32 cellular contexts compared by ENCODE assay signal in the genomic region with DNA sequence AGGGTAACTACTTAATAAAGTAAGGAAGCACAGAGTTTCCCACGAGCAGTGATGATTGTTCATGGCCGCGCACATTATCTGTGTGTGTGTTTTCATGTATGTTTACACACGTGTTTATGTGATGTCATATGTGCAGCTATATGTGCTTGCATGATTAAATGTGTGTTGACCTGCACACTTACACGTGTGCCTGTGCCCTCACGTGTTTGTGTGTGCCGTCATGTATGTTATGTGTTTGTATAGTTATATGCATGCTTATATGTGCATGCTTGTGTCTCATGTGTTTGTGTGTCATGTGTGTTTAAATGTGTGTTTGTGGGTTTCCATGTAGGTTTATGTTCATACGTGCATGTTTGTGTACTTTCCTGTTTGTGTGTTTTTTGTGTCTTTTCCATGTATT.
"Had no signal": no experiment of that assay in that cellular context is flagged by ENCODE, and none has a peak within 500 bp of the region (broad histone marks: within the 10 kb centered on the region; RNA-seq: fewer than 3 reads in every experiment).

No MANE protein-coding gene starts in this region.

- ATAC-seq: activated CD4-positive, alpha-beta T cell treated with anti-CD3 and anti-CD28 coated beads for 36 hours; activated CD4-positive, CD25-positive, alpha-beta regulatory T cell treated with anti-CD3 and anti-CD28 coated beads, Interleukin-2, amount 50 U/mL, for 24 hours; activated CD8-positive, alpha-beta memory T cell treated with anti-CD3 and anti-CD28 coated beads, Interleukin-2, amount 10 ng/mL, durations not matched to agents 7 days and 5 days; activated CD8-positive, alpha-beta T cell treated with anti-CD3 and anti-CD28 coated beads, Interleukin-2, amount 10 ng/mL, durations not matched to agents 7 days and 5 days; activated naive CD8-positive, alpha-beta T cell treated with anti-CD3 and anti-CD28 coated beads, Interleukin-2, amount 50 U/mL, for 24 hours had no signal

- H3K4me3 ChIP-seq: ascending aorta, cardiac muscle cell had no signal

- H3K4me1 ChIP-seq: ascending aorta had no signal

- H3K27ac ChIP-seq: ascending aorta, cardiac muscle cell, VCaP had no signal

- DNase-seq: activated CD4-positive, alpha-beta memory T cell treated with anti-CD3 and anti-CD28 coated beads, Interleukin-2, amount 10 ng/mL, durations not matched to agents 7 days and 5 days; activated CD4-positive, alpha-beta T cell treated with anti-CD3 and anti-CD28 coated beads for 1 hour; activated CD4-positive, alpha-beta T cell treated with anti-CD3 and anti-CD28 coated beads for 36 hours; activated CD4-positive, alpha-beta T cell treated with anti-CD3 and anti-CD28 coated beads for 48 hours; activated CD4-positive, alpha-beta T cell treated with anti-CD3 and anti-CD28 coated beads, Interleukin-2, amount 10 ng/mL, durations not matched to agents 7 days and 5 days; activated CD4-positive, alpha-beta T cell treated with anti-CD3 and anti-CD28 coated beads, Interleukin-2, amount 50 U/mL, for 48 hours; activated CD4-positive, CD25-positive, alpha-beta regulatory T cell; activated CD8-positive, alpha-beta memory T cell treated with anti-CD3 and anti-CD28 coated beads for 24 hours; activated CD8-positive, alpha-beta memory T cell treated with anti-CD3 and anti-CD28 coated beads, Interleukin-2, amount 10 ng/mL, durations not matched to agents 7 days and 5 days; activated CD8-positive, alpha-beta memory T cell treated with anti-CD3 and anti-CD28 coated beads, Interleukin-2, amount 50 U/mL, for 48 hours; activated CD8-positive, alpha-beta T cell treated with anti-CD3 and anti-CD28 coated beads, Interleukin-2, amount 10 ng/mL, durations not matched to agents 7 days and 5 days; activated effector memory CD4-positive, alpha-beta T cell treated with Interleukin-2 at 50 U/mL for 16 hours; activated gamma-delta T cell; activated naive CD4-positive, alpha-beta T cell treated with anti-CD3 and anti-CD28 coated beads, Interleukin-2, amount 10 ng/mL, durations not matched to agents 7 days and 5 days; activated naive CD4-positive, alpha-beta T cell treated with Interleukin-2 at 50 U/mL for 16 hours; activated naive CD8-positive, alpha-beta T cell treated with anti-CD3 and anti-CD28 coated beads, Interleukin-2, amount 10 ng/mL, durations not matched to agents 7 days and 5 days; activated naive CD8-positive, alpha-beta T cell treated with anti-CD3 and anti-CD28 coated beads, Interleukin-2, amount 50 U/mL, for 24 hours; activated T-cell treated with anti-CD3 and anti-CD28 coated beads, Interleukin-2, amount 50 U/mL, for 24 hours; activated T-cell treated with anti-CD3 and anti-CD28 coated beads, Interleukin-2, amount 50 U/mL, for 48 hours; amygdala; anterior cingulate cortex; caudate nucleus; cerebellar nuclear complex; T-helper 1 cell; T-helper 2 cell; T-helper 9 cell had no signal

- H3K36me3 ChIP-seq: ascending aorta, cardiac muscle cell had no signal

- FAIRE-seq: bronchial epithelial cell, TTC549 had no signal

- H3K9me3 ChIP-seq: ascending aorta had no signal

- H3K27me3 ChIP-seq: ascending aorta, cardiac muscle cell had no signal
